Comparison of ENCODE assay signal across 9 cellular contexts in the genomic region with DNA sequence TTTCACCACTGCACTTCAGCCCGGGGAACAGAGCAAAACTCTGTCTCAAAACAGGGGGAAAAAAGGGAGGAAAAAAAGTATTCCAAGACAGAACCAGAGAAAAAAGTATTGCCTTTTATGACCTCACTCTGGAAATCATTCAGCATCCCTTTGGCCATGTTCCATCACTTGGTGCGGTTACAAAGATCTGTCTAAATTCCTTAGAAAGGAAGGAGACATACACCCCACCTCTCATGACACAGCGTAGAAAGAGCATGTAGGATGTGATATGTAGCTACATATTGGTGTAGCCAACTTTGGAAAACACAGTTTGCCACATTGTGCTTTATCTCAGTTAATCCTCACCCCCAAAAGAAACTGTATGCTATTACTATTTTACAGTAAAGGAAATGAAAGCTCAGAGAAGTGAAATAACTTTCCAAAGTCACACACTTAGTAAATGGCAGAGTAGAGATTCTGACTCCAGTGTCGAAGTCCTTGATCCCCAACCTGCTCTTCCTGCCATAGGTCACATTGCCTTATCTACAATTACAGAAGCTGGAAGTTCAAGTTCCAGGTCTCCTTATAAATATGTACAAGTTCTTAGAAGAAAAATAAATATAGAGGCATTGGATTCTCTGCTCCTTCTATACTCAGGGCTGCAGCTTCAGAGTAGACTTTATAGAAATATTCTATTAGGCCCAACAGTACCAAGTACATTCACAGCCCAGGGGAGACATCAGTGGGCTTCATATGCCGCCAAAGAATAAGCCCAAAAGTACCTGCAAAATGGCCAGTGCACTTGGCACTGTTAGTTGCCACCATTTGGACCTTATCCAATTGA.
DNase-seq lines count a peak whose midpoint lies in the region; ATAC-seq and TF ChIP-seq lines count a peak whose summit lies in the region.
"Had no signal": no experiment of that assay in that cellular context is flagged by ENCODE, and none has a peak within 500 bp of the region (broad histone marks: within the 10 kb centered on the region; RNA-seq: fewer than 3 reads in every experiment).

No MANE protein-coding gene starts in this region.

- no peaks in the 10 kb centered on the region for H4K20me1 ChIP-seq in KMS-11 (ENCODE audit: insufficient read depth)

- no peaks in the 10 kb centered on the region for H3K79me2 ChIP-seq in KMS-11 (ENCODE audit: insufficient read depth, low read depth)

- H3K27ac Mint-ChIP-seq in activated CD4-positive, alpha-beta T cell treated with anti-CD3 and anti-CD28 coated beads, Interleukin-2, amount 10 ng/mL, durations not matched to agents 24 days and 14 days, result no peak overlapping the region

- H3K36me3 ChIP-seq in KMS-11 (ENCODE audit: insufficient read depth), result no peaks in the 10 kb centered on the region
- no peaks in the 10 kb centered on the region for H3K36me3 ChIP-seq in testis (ENCODE audit: low read depth, missing control alignments)

- TF ChIP-seq POLR2A in testis (IDR thresholded peaks at IDR 0.05), result no peak

- peaks cover 47% of the 10 kb centered on the region for H3K4me1 ChIP-seq in KMS-11 (ENCODE audit: low read depth, poor library complexity, severe bottlenecking)
- H3K4me1 ChIP-seq in testis, result no peaks in the 10 kb centered on the region

- H3K9me3 Mint-ChIP-seq in activated CD4-positive, alpha-beta T cell treated with anti-CD3 and anti-CD28 coated beads, Interleukin-2, amount 10 ng/mL, durations not matched to agents 24 days and 14 days, result no peaks in the 10 kb centered on the region
- H3K9me3 Mint-ChIP-seq: CD4-positive, alpha-beta memory T cell had no signal

- H3K4me3 Mint-ChIP-seq in activated CD4-positive, alpha-beta T cell treated with anti-CD3 and anti-CD28 coated beads, Interleukin-2, amount 10 ng/mL, durations not matched to agents 24 days and 14 days, result no peak overlapping the region
- H3K4me3 Mint-ChIP-seq: CD4-positive, alpha-beta memory T cell had no signal

- H2AFZ ChIP-seq in KMS-11 (ENCODE audit: low read depth), result no peak overlapping the region; the same call in 1 of the 2 replicates

- intact Hi-C loops in activated CD4-positive, alpha-beta T cell treated with anti-CD3 and anti-CD28 coated beads, Interleukin-2, amount 10 ng/mL, durations not matched to agents 24 days and 14 days (cut with micrococcal nuclease), result loop anchor here (1.0 to 10.0 kb wide), 5 partner anchors 23 to 667 kb away; no protein-coding TSS in a partner anchor
- intact Hi-C loops in testis (cut with DNase I; ENCODE audit: low total_unique reads), result no loop called here

- H3K27me3 Mint-ChIP-seq in activated CD4-positive, alpha-beta T cell treated with anti-CD3 and anti-CD28 coated beads, Interleukin-2, amount 10 ng/mL, durations not matched to agents 24 days and 14 days, result peaks cover 4% of the 10 kb centered on the region
- H3K27me3 Mint-ChIP-seq: CD4-positive, alpha-beta memory T cell had no signal

- peak overlapping the region; percentile 52; the same call in 1 of the 2 replicates for H3K4me2 ChIP-seq in KMS-11

- no peaks in the 10 kb centered on the region for H3K27me3 ChIP-seq in KMS-11 (ENCODE audit: insufficient read depth, low read depth)
- no peaks in the 10 kb centered on the region for H3K27me3 ChIP-seq in testis

- DNase-seq in fibroblast of mammary gland (ENCODE audit: low read depth) (peak; percentile 76), pulmonary artery endothelial cell (ENCODE audit: low read depth, low spot score) (peak; percentile 13), NCI-H345 treated with DMSO at 0.1 percent for 48 hours (lab: John Stamatoyannopoulos, UW; ENCODE audit: unreplicated experiment) (no peak), testis (no peak)
- DNase-seq in activated CD4-positive, alpha-beta T cell treated with anti-CD3 and anti-CD28 coated beads, Interleukin-2, amount 10 ng/mL, durations not matched to agents 24 days and 14 days, result no peak

- H3K4me1 Mint-ChIP-seq in activated CD4-positive, alpha-beta T cell treated with anti-CD3 and anti-CD28 coated beads, Interleukin-2, amount 10 ng/mL, durations not matched to agents 24 days and 14 days, result peaks cover 7% of the 10 kb centered on the region

- no peak overlapping the region; the same call in 1 of the 2 replicates for H3K9ac ChIP-seq in KMS-11

- WGBS in testis, 2 donors, result 61 to 67% methylated on average over 5 of the region's 5 CpGs

- H3K4me3 ChIP-seq in KMS-11 (IDR thresholded peaks at IDR 0.05; ENCODE audit: insufficient read depth, low read depth, low read length) (no peak overlapping the region), fibroblast of mammary gland (ENCODE audit: control insufficient read depth, low read depth, low read length) (no peak overlapping the region), testis (no peak overlapping the region)

- H3K9me3 ChIP-seq in testis, result no peaks in the 10 kb centered on the region

- ATAC-seq in GM19043 (IDR thresholded peaks at IDR 0.05; ENCODE audit: low read depth, unreplicated experiment), result peak; percentile 9
- no peak for ATAC-seq in GM21576 (IDR thresholded peaks at IDR 0.05; ENCODE audit: unreplicated experiment)

- no peaks in the 10 kb centered on the region for H3K36me3 Mint-ChIP-seq in activated CD4-positive, alpha-beta T cell treated with anti-CD3 and anti-CD28 coated beads, Interleukin-2, amount 10 ng/mL, durations not matched to agents 24 days and 14 days (ENCODE audit: low read depth)
- H3K36me3 Mint-ChIP-seq: CD4-positive, alpha-beta memory T cell had no signal

- H3K27ac ChIP-seq in KMS-11 (no peak overlapping the region; the same call in 1 of the 2 replicates), testis (peak overlapping the region in 1 of 2 donors; percentile 56)

- no peak for TF ChIP-seq CTCF in KMS-11 (conservative IDR thresholded peaks at IDR 0.05; ENCODE audit: low read depth, low read length)
- TF ChIP-seq CTCF in fibroblast of mammary gland (conservative IDR thresholded peaks at IDR 0.05; ENCODE audit: control insufficient read depth, insufficient read depth, low read depth, low read length), result no peak
- TF ChIP-seq CTCF in testis (IDR thresholded peaks at IDR 0.05), result no peak

Comparison
In these comparisons a context has a peak if more than half of its experiments do, and no peak if none do; other contexts are left out.
1. DNase-seq: peak in fibroblast of mammary gland (single experiment) and pulmonary artery endothelial cell (single experiment); none in NCI-H345 treated with DMSO at 0.1 percent for 48 hours (single experiment), activated CD4-positive, alpha-beta T cell treated with anti-CD3 and anti-CD28 coated beads, Interleukin-2, amount 10 ng/mL, durations not matched to agents 24 days and 14 days (single experiment) and testis (single experiment).